8 cellular contexts compared by ENCODE assay signal in the genomic region with DNA sequence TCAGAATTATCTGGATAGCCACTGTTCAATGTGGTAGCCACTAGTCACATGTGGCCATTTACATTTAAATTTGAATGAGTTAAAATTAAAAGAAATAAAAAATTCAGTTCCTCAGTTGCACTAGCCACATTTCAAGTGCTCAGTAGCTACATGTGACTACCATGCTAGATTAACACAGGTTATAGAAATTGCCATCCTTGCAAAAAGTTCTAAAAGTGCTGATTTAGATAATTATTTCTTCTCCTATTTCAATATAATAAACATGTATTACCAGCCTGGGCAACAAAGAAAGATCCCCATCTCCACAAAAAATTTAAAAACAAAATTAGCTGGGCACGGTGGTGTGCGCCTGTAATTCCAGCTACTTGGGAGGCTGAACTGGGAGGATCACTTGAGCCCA.
"Had no signal": no experiment of that assay in that cellular context is flagged by ENCODE, and none has a peak within 500 bp of the region (broad histone marks: within the 10 kb centered on the region; RNA-seq: fewer than 3 reads in every experiment).

No MANE protein-coding gene starts in this region.

- H3K4me3 ChIP-seq: GM12878 had no signal

- ATAC-seq: GM12878 had no signal

- FAIRE-seq: G401.6, GM12878, GM12891, GM12892, GM18507, GM19239 had no signal

- DNase-seq: GDM1, GF-D8 had no signal
